14 cellular contexts compared by ENCODE assay signal in genomic region chr11:78081583-78081982, GRCh38. TPM values are rescaled to one million over a fixed set of nuclear protein-coding genes. Genes with fewer than 3 reads are reported as not detected.
DNase-seq lines count a peak whose midpoint lies in the region; ATAC-seq and TF ChIP-seq lines count a peak whose summit lies in the region.
"Had no signal": no experiment of that assay in that cellular context is flagged by ENCODE, and none has a peak within 500 bp of the region (broad histone marks: within the 10 kb centered on the region; RNA-seq: fewer than 3 reads in every experiment).

No MANE protein-coding gene starts in this region.

- peak overlapping the region; percentile 47 for H3K4me3 Mint-ChIP-seq in activated CD4-positive, alpha-beta T cell treated with anti-CD3 and anti-CD28 coated beads, Interleukin-2, amount 10 ng/mL, durations not matched to agents 24 days and 14 days
- H3K4me3 Mint-ChIP-seq in IgD-negative memory B cell, result peak overlapping the region in 3 of 4 donors; percentile 37 to 63 (median 54)
- peak overlapping the region; percentile 21 for H3K4me3 Mint-ChIP-seq in activated naive CD8-positive, alpha-beta T cell treated with anti-CD3 and anti-CD28 coated beads, Interleukin-2, amount 50 U/mL, for 24 hours
- peak overlapping the region; percentile 80 to 95 (median 91) for H3K4me3 Mint-ChIP-seq in nephron
- no peak overlapping the region for H3K4me3 Mint-ChIP-seq in chondrocyte (ENCODE audit: unreplicated experiment)

- no peaks in the 10 kb centered on the region for H3K79me1 ChIP-seq in mesenchymal stem cell (replicated peaks; ENCODE audit: low read length, poor library complexity, severe bottlenecking)

- ATAC-seq in activated naive CD8-positive, alpha-beta T cell treated with anti-CD3 and anti-CD28 coated beads, Interleukin-2, amount 50 U/mL, for 24 hours, result no peak
- ATAC-seq: A549 had no signal

- H2BK120ac ChIP-seq in mesenchymal stem cell (ENCODE audit: low read depth, low read length), result no peak overlapping the region

- no peak overlapping the region for H3K14ac ChIP-seq in mesenchymal stem cell (ENCODE audit: low read length in 2 of 2)

- TF ChIP-seq POLR2A in suprapubic skin (IDR thresholded peaks at IDR 0.05), result no peak

- H3K4me1 ChIP-seq in mesenchymal stem cell (ENCODE audit: control insufficient read depth, insufficient read depth, low read depth, low read length) (peaks cover 11% of the 10 kb centered on the region), suprapubic skin (peaks cover 28% of the 10 kb centered on the region)

- H3K4ac ChIP-seq in mesenchymal stem cell (ENCODE audit: low read depth in 1 of 2, low read length in 2 of 2), result no peak overlapping the region

- H2BK15ac ChIP-seq in mesenchymal stem cell (ENCODE audit: low read depth, poor library complexity, severe bottlenecking), result no peak overlapping the region

- H3K9me3 Mint-ChIP-seq in activated CD4-positive, alpha-beta T cell treated with anti-CD3 and anti-CD28 coated beads, Interleukin-2, amount 10 ng/mL, durations not matched to agents 24 days and 14 days, result peaks cover 15% of the 10 kb centered on the region
- H3K9me3 Mint-ChIP-seq in IgD-negative memory B cell (no peaks in the 10 kb centered on the region), nephron (no peaks in the 10 kb centered on the region), chondrocyte (ENCODE audit: low read depth) (no peaks in the 10 kb centered on the region)
- no peaks in the 10 kb centered on the region for H3K9me3 Mint-ChIP-seq in activated naive CD8-positive, alpha-beta T cell treated with anti-CD3 and anti-CD28 coated beads, Interleukin-2, amount 50 U/mL, for 24 hours

- H3K27ac Mint-ChIP-seq in activated CD4-positive, alpha-beta T cell treated with anti-CD3 and anti-CD28 coated beads, Interleukin-2, amount 10 ng/mL, durations not matched to agents 24 days and 14 days, result peak overlapping the region; percentile 56
- H3K27ac Mint-ChIP-seq in IgD-negative memory B cell (no peak overlapping the region), nephron (peak overlapping the region; percentile 60 to 87 (median 82)), chondrocyte (ENCODE audit: unreplicated experiment) (no peak overlapping the region)
- no peak overlapping the region for H3K27ac Mint-ChIP-seq in activated naive CD8-positive, alpha-beta T cell treated with anti-CD3 and anti-CD28 coated beads, Interleukin-2, amount 50 U/mL, for 24 hours

- H3K4me1 Mint-ChIP-seq in activated CD4-positive, alpha-beta T cell treated with anti-CD3 and anti-CD28 coated beads, Interleukin-2, amount 10 ng/mL, durations not matched to agents 24 days and 14 days, result peaks cover 37% of the 10 kb centered on the region
- H3K4me1 Mint-ChIP-seq in IgD-negative memory B cell (peaks cover 22 to 36% (median 28%) of the 10 kb centered on the region in 3 donors), nephron (peaks cover 14% of the 10 kb centered on the region), chondrocyte (ENCODE audit: low read depth) (peaks cover 28% of the 10 kb centered on the region)
- H3K4me1 Mint-ChIP-seq in activated naive CD8-positive, alpha-beta T cell treated with anti-CD3 and anti-CD28 coated beads, Interleukin-2, amount 50 U/mL, for 24 hours, result peaks cover 39% of the 10 kb centered on the region

- H2AK5ac ChIP-seq in mesenchymal stem cell (ENCODE audit: low read length, severe bottlenecking), result no peak overlapping the region

- peaks cover 9% of the 10 kb centered on the region for H3K36me3 Mint-ChIP-seq in activated CD4-positive, alpha-beta T cell treated with anti-CD3 and anti-CD28 coated beads, Interleukin-2, amount 10 ng/mL, durations not matched to agents 24 days and 14 days (ENCODE audit: low read depth)
- H3K36me3 Mint-ChIP-seq in IgD-negative memory B cell, result no peaks in the 10 kb centered on the region
- no peaks in the 10 kb centered on the region for H3K36me3 Mint-ChIP-seq in activated naive CD8-positive, alpha-beta T cell treated with anti-CD3 and anti-CD28 coated beads, Interleukin-2, amount 50 U/mL, for 24 hours (ENCODE audit: low read depth)
- peaks cover 8% of the 10 kb centered on the region for H3K36me3 Mint-ChIP-seq in nephron (ENCODE audit: low read depth)
- H3K36me3 Mint-ChIP-seq in chondrocyte (ENCODE audit: low read depth), result no peaks in the 10 kb centered on the region

- WGBS in mesenchymal stem cell, result 93% methylated on average over 6 of the region's 6 CpGs
- WGBS in suprapubic skin, result 89% methylated on average over 6 of the region's 6 CpGs

- H2BK5ac ChIP-seq in mesenchymal stem cell (ENCODE audit: low read depth, low read length, poor library complexity, severe bottlenecking), result no peak overlapping the region

- DNase-seq in activated CD4-positive, alpha-beta T cell treated with anti-CD3 and anti-CD28 coated beads, Interleukin-2, amount 10 ng/mL, durations not matched to agents 24 days and 14 days, result no peak
- DNase-seq in activated CD4-positive, alpha-beta T cell treated with anti-CD3 and anti-CD28 coated beads for 4 hours, result no peak
- no peak for DNase-seq in activated naive CD8-positive, alpha-beta T cell treated with anti-CD3 and anti-CD28 coated beads, Interleukin-2, amount 50 U/mL, for 24 hours
- DNase-seq in chondrocyte (ENCODE audit: low spot score) (no peak), mesenchymal stem cell (no peak), suprapubic skin (ENCODE audit: low spot score in 2 of 2) (no peak)
- DNase-seq: amygdala, testis had no signal

- intact Hi-C loops in activated CD4-positive, alpha-beta T cell treated with anti-CD3 and anti-CD28 coated beads, Interleukin-2, amount 10 ng/mL, durations not matched to agents 24 days and 14 days (cut with micrococcal nuclease), result no loop called here

- no peak for TF ChIP-seq EP300 in suprapubic skin (IDR thresholded peaks at IDR 0.05)

- H2AFZ ChIP-seq in mesenchymal stem cell (ENCODE audit: low read depth, low read length), result no peak overlapping the region

- no peak overlapping the region for H2BK12ac ChIP-seq in mesenchymal stem cell (ENCODE audit: low read length in 2 of 2)

- H4K91ac ChIP-seq in mesenchymal stem cell (ENCODE audit: low read length), result no peak overlapping the region

- no peak overlapping the region for H3K18ac ChIP-seq in mesenchymal stem cell (ENCODE audit: low read depth in 1 of 2, low read length in 2 of 2)

- H3K36me3 ChIP-seq in mesenchymal stem cell (ENCODE audit: control insufficient read depth in 1 of 2, insufficient read depth in 2 of 2, low read depth in 1 of 2, low read length in 2 of 2) (peaks cover 2 to 3% of the 10 kb centered on the region in 2 experiments), suprapubic skin (no peaks in the 10 kb centered on the region)

- H3K27me3 Mint-ChIP-seq in activated CD4-positive, alpha-beta T cell treated with anti-CD3 and anti-CD28 coated beads, Interleukin-2, amount 10 ng/mL, durations not matched to agents 24 days and 14 days, result peaks cover 2% of the 10 kb centered on the region
- H3K27me3 Mint-ChIP-seq in IgD-negative memory B cell (no peaks in the 10 kb centered on the region), nephron (ENCODE audit: low read depth) (no peaks in the 10 kb centered on the region), chondrocyte (ENCODE audit: low read depth) (no peaks in the 10 kb centered on the region)
- no peaks in the 10 kb centered on the region for H3K27me3 Mint-ChIP-seq in activated naive CD8-positive, alpha-beta T cell treated with anti-CD3 and anti-CD28 coated beads, Interleukin-2, amount 50 U/mL, for 24 hours

- H3K23ac ChIP-seq in mesenchymal stem cell (ENCODE audit: low read length in 2 of 2), result no peak overlapping the region

- H3K4me3 ChIP-seq in mesenchymal stem cell (ENCODE audit: insufficient read depth in 1 of 2, low read depth in 1 of 2, low read length in 2 of 2) (no peak overlapping the region), suprapubic skin (no peak overlapping the region)
- H3K4me3 ChIP-seq: A549, testis had no signal

- H3K27me3 ChIP-seq in mesenchymal stem cell (ENCODE audit: control insufficient read depth in 1 of 2, insufficient read depth in 1 of 2, low read length in 2 of 2) (no peaks in the 10 kb centered on the region), suprapubic skin (no peaks in the 10 kb centered on the region)
- H3K27me3 ChIP-seq: testis had no signal

- H3K27ac ChIP-seq in mesenchymal stem cell (ENCODE audit: low read length, poor library complexity, severe bottlenecking) (no peak overlapping the region), suprapubic skin (no peak overlapping the region)
- H3K27ac ChIP-seq: A549, testis had no signal

- no peak overlapping the region for H3K4me2 ChIP-seq in mesenchymal stem cell (ENCODE audit: low read length, poor library complexity, severe bottlenecking)
- H3K4me2 ChIP-seq: A549 had no signal

- H4K8ac ChIP-seq in mesenchymal stem cell (ENCODE audit: low read length), result no peak overlapping the region

- H3K9ac ChIP-seq in mesenchymal stem cell (ENCODE audit: low read length), result no peak overlapping the region

- TF ChIP-seq CTCF in nephron (IDR thresholded peaks at IDR 0.05; ENCODE audit: unreplicated experiment in 3 of 3) (no peak), chondrocyte (IDR thresholded peaks at IDR 0.05) (no peak), suprapubic skin (IDR thresholded peaks at IDR 0.05) (no peak)

- H3K9me3 ChIP-seq in mesenchymal stem cell (ENCODE audit: control insufficient read depth, low read length), result no peaks in the 10 kb centered on the region
- no peaks in the 10 kb centered on the region for H3K9me3 ChIP-seq in suprapubic skin
- H3K9me3 ChIP-seq: A549, testis had no signal

RNA-seq across cellular contexts. Expression of gene NDUFC2, which starts 1.9 kb away (rescaled TPM):
- 207 and 219 TPM in 2 replicates for total RNA-seq in activated CD4-positive, alpha-beta T cell treated with anti-CD3 and anti-CD28 coated beads, Interleukin-2, amount 10 ng/mL, durations not matched to agents 24 days and 14 days
- polyA plus RNA-seq in IgD-negative memory B cell, result 174 TPM
- 172 to 185 TPM (median 175 TPM) in 3 replicates for total RNA-seq in chondrocyte
- polyA plus RNA-seq in mesenchymal stem cell (2013, experiment 1 of 2), result 291 TPM
- polyA plus RNA-seq in mesenchymal stem cell (2013, experiment 2 of 2), result 297 TPM
- 100 to 1,000 TPM; 100 to 161 (median 115) TPM for total RNA-seq in suprapubic skin

RNA-seq across cellular contexts. Expression of gene THRSP, which starts 17.9 kb away (rescaled TPM):
- total RNA-seq in activated CD4-positive, alpha-beta T cell treated with anti-CD3 and anti-CD28 coated beads, Interleukin-2, amount 10 ng/mL, durations not matched to agents 24 days and 14 days, result not detected in 2 replicates
- not detected for polyA plus RNA-seq in IgD-negative memory B cell
- total RNA-seq in chondrocyte, result not detected in 3 replicates
- not detected for polyA plus RNA-seq in mesenchymal stem cell (2013, experiment 1 of 2)
- not detected for polyA plus RNA-seq in mesenchymal stem cell (2013, experiment 2 of 2)
- total RNA-seq in suprapubic skin, result 100 to 1,000 TPM in 1 of 4 donors, 10 to 100 TPM in 3; 17.9 to 129 (median 47.3) TPM
- total RNA-seq: activated CD8-positive, alpha-beta memory T cell treated with anti-CD3 and anti-CD28 coated beads for 36 hours; epithelial cell of proximal tubule; pulmonary artery endothelial cell had no signal
- polyA plus RNA-seq: A549 had no signal

RNA-seq across cellular contexts. Expression of gene ALG8, which starts 57.8 kb away (rescaled TPM):
- total RNA-seq in activated CD4-positive, alpha-beta T cell treated with anti-CD3 and anti-CD28 coated beads, Interleukin-2, amount 10 ng/mL, durations not matched to agents 24 days and 14 days, result 60.9 and 61.7 TPM in 2 replicates
- polyA plus RNA-seq in IgD-negative memory B cell, result 55.1 TPM
- 28.7 to 48.5 TPM (median 30.1 TPM) in 3 replicates for total RNA-seq in chondrocyte
- 49.1 TPM for polyA plus RNA-seq in mesenchymal stem cell (2013, experiment 1 of 2)
- polyA plus RNA-seq in mesenchymal stem cell (2013, experiment 2 of 2), result 50.6 TPM
- 10 to 100 TPM; 15.6 to 26.7 (median 21.2) TPM for total RNA-seq in suprapubic skin

RNA-seq across cellular contexts. Expression of gene KCTD14, which starts 58.5 kb away (rescaled TPM):
- total RNA-seq in activated CD4-positive, alpha-beta T cell treated with anti-CD3 and anti-CD28 coated beads, Interleukin-2, amount 10 ng/mL, durations not matched to agents 24 days and 14 days, result 0.35 TPM in 1 of 2 replicates, not detected in the other
- 0.30 TPM for polyA plus RNA-seq in IgD-negative memory B cell
- total RNA-seq in chondrocyte, result 0.36 to 0.48 TPM (median 0.47 TPM) in 3 replicates
- 2.1 TPM for polyA plus RNA-seq in mesenchymal stem cell (2013, experiment 1 of 2)
- 2.0 TPM for polyA plus RNA-seq in mesenchymal stem cell (2013, experiment 2 of 2)
- total RNA-seq in suprapubic skin, result 1 to 10 TPM; 1.8 to 6.0 (median 3.3) TPM

Comparison
In these comparisons a context has a peak if more than half of its experiments do, and no peak if none do; other contexts are left out.
1. H3K27ac Mint-ChIP-seq: peak in activated CD4-positive, alpha-beta T cell treated with anti-CD3 and anti-CD28 coated beads, Interleukin-2, amount 10 ng/mL, durations not matched to agents 24 days and 14 days (single experiment) and nephron (3 of 3); none in IgD-negative memory B cell (0 of 3), activated naive CD8-positive, alpha-beta T cell treated with anti-CD3 and anti-CD28 coated beads, Interleukin-2, amount 50 U/mL, for 24 hours (single experiment) and chondrocyte (single experiment).
2. RNA of gene THRSP, which starts 17.9 kb away (total RNA-seq): 17.9 to 129 TPM in suprapubic skin; not detected in activated CD4-positive, alpha-beta T cell treated with anti-CD3 and anti-CD28 coated beads, Interleukin-2, amount 10 ng/mL, durations not matched to agents 24 days and 14 days and not detected in chondrocyte; every median in the first group is over 10 times any median in the second.